In genomic region chr5:96816430-96816939, GRCh38 we compare ENCODE assay signal across 8 cellular contexts. TPM values are rescaled to one million over a fixed set of nuclear protein-coding genes. Genes with fewer than 3 reads are reported as not detected.
DNase-seq lines count a peak whose midpoint lies in the region; ATAC-seq and TF ChIP-seq lines count a peak whose summit lies in the region.

No MANE protein-coding gene starts in this region.

- H3K36me3 ChIP-seq in Peyer's patch (no peaks in the 10 kb centered on the region), trophoblast cell (ENCODE audit: control insufficient read depth in 1 of 2, insufficient read depth in 2 of 2, low read length in 2 of 2) (no peaks in the 10 kb centered on the region)

- H3K9me3 ChIP-seq in Peyer's patch (no peaks in the 10 kb centered on the region), trophoblast cell (ENCODE audit: insufficient read depth, low read depth, low read length) (no peaks in the 10 kb centered on the region)

- TF ChIP-seq CTCF in Peyer's patch (IDR thresholded peaks at IDR 0.05), result no peak

- no peaks in the 10 kb centered on the region for H3K79me1 ChIP-seq in trophoblast cell (ENCODE audit: low read length)

- H3K4me3 Mint-ChIP-seq in activated naive CD8-positive, alpha-beta T cell treated with anti-CD3 and anti-CD28 coated beads, Interleukin-2, amount 10 ng/mL, durations not matched to agents 7 days and 5 days, result peak overlapping the region; percentile 89

- peak in 2 of 3 donors; percentile 75 to 76 for DNase-seq in Peyer's patch
- DNase-seq in activated naive CD8-positive, alpha-beta T cell treated with anti-CD3 and anti-CD28 coated beads, Interleukin-2, amount 10 ng/mL, durations not matched to agents 7 days and 5 days, result peak; percentile 39
- DNase-seq in stimulated activated naive CD4-positive, alpha-beta T cell (lab: John Stamatoyannopoulos, UW), result peak; percentile 20 to 82 (median 66)
- no peak for DNase-seq in trophoblast cell
- DNase-seq in NCI-H1930 (lab: John Stamatoyannopoulos, UW), result no peak
- no peak for DNase-seq in globus pallidus (ENCODE audit: low spot score)

- no peaks in the 10 kb centered on the region for H3K36me3 Mint-ChIP-seq in activated naive CD8-positive, alpha-beta T cell treated with anti-CD3 and anti-CD28 coated beads, Interleukin-2, amount 10 ng/mL, durations not matched to agents 7 days and 5 days

- H4K8ac ChIP-seq in trophoblast cell (ENCODE audit: low read depth, low read length), result no peak overlapping the region

- POLR2A ChIA-PET in activated naive CD8-positive, alpha-beta T cell treated with anti-CD3 and anti-CD28 coated beads, Interleukin-2, amount 10 ng/mL, durations not matched to agents 7 days and 5 days (lab: Charles Lee), result interaction anchor here (0.7 to 3.2 kb wide), 5 partner anchors 8 to 154 kb away, joined by 3 to 43 read pairs (median 4); partner anchors contain the start of genes CAST and ERAP1

- H2BK12ac ChIP-seq in trophoblast cell (ENCODE audit: low read length), result no peak overlapping the region

- no peaks in the 10 kb centered on the region for H3K9me3 Mint-ChIP-seq in activated naive CD8-positive, alpha-beta T cell treated with anti-CD3 and anti-CD28 coated beads, Interleukin-2, amount 10 ng/mL, durations not matched to agents 7 days and 5 days

- no CpG with 5 or more reads among the region's 6 CpGs for WGBS in trophoblast cell (ENCODE audit: extremely low coverage, insufficient coverage, insufficient read length)

- TF ChIP-seq POLR2A in Peyer's patch (IDR thresholded peaks at IDR 0.05), result no peak

- ATAC-seq in GM18861 (IDR thresholded peaks at IDR 0.05; ENCODE audit: unreplicated experiment) (peak; percentile 93), HG02852 (IDR thresholded peaks at IDR 0.05; ENCODE audit: unreplicated experiment) (peak; percentile 74)
- ATAC-seq in activated naive CD8-positive, alpha-beta T cell treated with anti-CD3 and anti-CD28 coated beads, Interleukin-2, amount 10 ng/mL, durations not matched to agents 7 days and 5 days (ENCODE audit: low read depth), result peak; percentile 89

- H3K4me1 Mint-ChIP-seq in activated naive CD8-positive, alpha-beta T cell treated with anti-CD3 and anti-CD28 coated beads, Interleukin-2, amount 10 ng/mL, durations not matched to agents 7 days and 5 days, result peaks cover 47% of the 10 kb centered on the region

- no peak overlapping the region for H3K23ac ChIP-seq in trophoblast cell (ENCODE audit: low read length)

- H3K4me1 ChIP-seq in Peyer's patch (peaks cover 0 to 13% (median 4%) of the 10 kb centered on the region in 4 donors), trophoblast cell (ENCODE audit: control insufficient read depth in 1 of 2, insufficient read depth in 2 of 2, low read length in 2 of 2) (no peaks in the 10 kb centered on the region)

- H3K4ac ChIP-seq in trophoblast cell (ENCODE audit: low read depth, low read length), result no peak overlapping the region

- H2BK5ac ChIP-seq in trophoblast cell (ENCODE audit: low read depth, low read length, poor library complexity), result no peak overlapping the region

- no peak overlapping the region for H3K9ac ChIP-seq in trophoblast cell (ENCODE audit: low read length)

- no peak overlapping the region for H2AFZ ChIP-seq in trophoblast cell (ENCODE audit: insufficient read depth, low read length, poor library complexity)

- peak overlapping the region; percentile 95 for H3K27ac Mint-ChIP-seq in activated naive CD8-positive, alpha-beta T cell treated with anti-CD3 and anti-CD28 coated beads, Interleukin-2, amount 10 ng/mL, durations not matched to agents 7 days and 5 days

- H3K27me3 Mint-ChIP-seq in activated naive CD8-positive, alpha-beta T cell treated with anti-CD3 and anti-CD28 coated beads, Interleukin-2, amount 10 ng/mL, durations not matched to agents 7 days and 5 days, result peaks cover 2% of the 10 kb centered on the region

- no peaks in the 10 kb centered on the region for H3K79me2 ChIP-seq in trophoblast cell (ENCODE audit: control insufficient read depth, insufficient read depth, low read length, poor library complexity)

- no peak overlapping the region for H3K18ac ChIP-seq in trophoblast cell (ENCODE audit: low read length)

- H2AK5ac ChIP-seq in trophoblast cell (ENCODE audit: low read length), result no peak overlapping the region

- H4K91ac ChIP-seq in trophoblast cell (ENCODE audit: low read depth, low read length), result no peak overlapping the region

- H3K27me3 ChIP-seq in Peyer's patch (no peaks in the 10 kb centered on the region), trophoblast cell (ENCODE audit: insufficient read depth, low read length) (no peaks in the 10 kb centered on the region)

- no peak overlapping the region for H3K14ac ChIP-seq in trophoblast cell (ENCODE audit: low read length)

- H4K12ac ChIP-seq in trophoblast cell (ENCODE audit: low read depth, low read length), result no peak overlapping the region

- H3K27ac ChIP-seq in Peyer's patch, result peak overlapping the region; percentile 45 to 57 (median 54)
- no peak overlapping the region for H3K27ac ChIP-seq in trophoblast cell (ENCODE audit: low read depth, low read length)

- H3K4me3 ChIP-seq in Peyer's patch (peak overlapping the region in 2 of 4 donors; percentile 16 to 30), trophoblast cell (ENCODE audit: low read depth, low read length) (no peak overlapping the region)

- no peak overlapping the region for H2BK120ac ChIP-seq in trophoblast cell (ENCODE audit: insufficient read depth, low read length, poor library complexity)

- H3K4me2 ChIP-seq in trophoblast cell (ENCODE audit: low read length), result no peak overlapping the region

RNA-seq across cellular contexts. Expression of gene ERAP1, which starts 8.7 kb away (rescaled TPM):
- total RNA-seq in Peyer's patch, result 100 to 1,000 TPM in 2 of 4 donors, 10 to 100 TPM in 2; 33.8 to 137 (median 93.9) TPM
- 100 to 1,000 TPM; 134 to 139 TPM for total RNA-seq in activated naive CD8-positive, alpha-beta T cell treated with anti-CD3 and anti-CD28 coated beads, Interleukin-2, amount 10 ng/mL, durations not matched to agents 7 days and 5 days
- polyA plus RNA-seq in trophoblast cell (2013), result 12.3 and 12.4 TPM in 2 replicates

RNA-seq across cellular contexts. Expression of gene ERAP2, which starts 59.8 kb away (rescaled TPM):
- total RNA-seq in Peyer's patch, result 10 to 100 TPM; 50.3 to 82.8 (median 70.8) TPM
- 100 to 1,000 TPM; 107 to 110 TPM for total RNA-seq in activated naive CD8-positive, alpha-beta T cell treated with anti-CD3 and anti-CD28 coated beads, Interleukin-2, amount 10 ng/mL, durations not matched to agents 7 days and 5 days
- polyA plus RNA-seq in trophoblast cell (2013), result 0.01 and 0.04 TPM in 2 replicates

Comparison
In these comparisons a context has a peak if more than half of its experiments do, and no peak if none do; other contexts are left out.
1. DNase-seq: peak in Peyer's patch (2 of 3), activated naive CD8-positive, alpha-beta T cell treated with anti-CD3 and anti-CD28 coated beads, Interleukin-2, amount 10 ng/mL, durations not matched to agents 7 days and 5 days (single experiment) and stimulated activated naive CD4-positive, alpha-beta T cell (6 of 6); none in trophoblast cell (0 of 2), NCI-H1930 (0 of 2) and globus pallidus (single experiment).
2. Peak in every context shown above with its lines, with median percentiles within 50 percentile points of each other: ATAC-seq.